In the genomic region with DNA sequence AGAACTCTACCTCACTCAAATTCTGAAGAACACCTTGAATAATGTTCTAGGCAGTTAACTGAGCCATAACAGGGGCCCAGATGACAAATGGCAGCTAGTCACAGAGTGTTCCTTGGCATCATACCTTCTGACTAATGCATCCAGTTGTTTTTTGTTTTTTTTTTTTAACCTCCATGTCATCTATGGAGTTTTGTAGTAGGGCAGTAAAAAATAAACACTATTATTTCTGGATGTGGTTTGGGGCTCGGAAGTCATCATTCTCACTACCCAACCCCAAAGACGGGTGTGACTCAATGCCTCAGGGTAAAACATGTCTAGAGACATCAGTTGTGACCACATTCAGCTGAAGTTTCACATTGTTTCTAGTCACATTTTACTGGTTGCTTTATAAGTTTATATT, we compare ENCODE assay signal across 9 cellular contexts. TPM values are rescaled to one million over a fixed set of nuclear protein-coding genes. Genes with fewer than 3 reads are reported as not detected.
DNase-seq lines count a peak whose midpoint lies in the region; ATAC-seq lines count a peak whose summit lies in the region.
"Had no signal": no experiment of that assay in that cellular context is flagged by ENCODE, and none has a peak within 500 bp of the region (broad histone marks: within the 10 kb centered on the region; RNA-seq: fewer than 3 reads in every experiment).

No MANE protein-coding gene starts in this region.

- DNase-seq in AG08395 (ENCODE audit: low spot score) (peak; percentile 45), HuH-7 (ENCODE audit: low spot score) (no peak), NCI-H526 (lab: John Stamatoyannopoulos, UW) (no peak), HuH-7.5 (ENCODE audit: low spot score) (no peak)
- DNase-seq in activated naive CD4-positive, alpha-beta T cell treated with anti-CD3 and anti-CD28 coated beads, Interleukin-2, amount 50 U/mL, for 72 hours (ENCODE audit: low spot score in 2 of 2), result peak in 1 of 2 donors; percentile 3
- no peak for DNase-seq in effector CD4-positive, alpha-beta T cell
- DNase-seq: kidney had no signal

- H3K36me3 Mint-ChIP-seq in activated naive CD4-positive, alpha-beta T cell treated with anti-CD3 and anti-CD28 coated beads, Interleukin-2, amount 50 U/mL, for 72 hours, result peaks cover 0 to 13% of the 10 kb centered on the region in 2 donors

- H3K27ac Mint-ChIP-seq in activated naive CD4-positive, alpha-beta T cell treated with anti-CD3 and anti-CD28 coated beads, Interleukin-2, amount 50 U/mL, for 72 hours, result peak overlapping the region in 1 of 2 donors; percentile 65

- no peaks in the 10 kb centered on the region for H3K9me3 Mint-ChIP-seq in activated naive CD4-positive, alpha-beta T cell treated with anti-CD3 and anti-CD28 coated beads, Interleukin-2, amount 50 U/mL, for 72 hours

- ATAC-seq in GM19043 (IDR thresholded peaks at IDR 0.05; ENCODE audit: low read depth, unreplicated experiment) (peak; percentile 91), HG03159 (IDR thresholded peaks at IDR 0.05; ENCODE audit: unreplicated experiment) (peak; percentile 92)
- peak; percentile 88 to 98 for ATAC-seq in activated naive CD4-positive, alpha-beta T cell treated with anti-CD3 and anti-CD28 coated beads, Interleukin-2, amount 50 U/mL, for 72 hours

RNA-seq across cellular contexts. Expression of a gene that starts 31.2 kb away (rescaled TPM):
- total RNA-seq in activated naive CD4-positive, alpha-beta T cell treated with anti-CD3 and anti-CD28 coated beads, Interleukin-2, amount 50 U/mL, for 72 hours, result under 1 TPM; 0.23 to 0.72 TPM
